In the genomic region with DNA sequence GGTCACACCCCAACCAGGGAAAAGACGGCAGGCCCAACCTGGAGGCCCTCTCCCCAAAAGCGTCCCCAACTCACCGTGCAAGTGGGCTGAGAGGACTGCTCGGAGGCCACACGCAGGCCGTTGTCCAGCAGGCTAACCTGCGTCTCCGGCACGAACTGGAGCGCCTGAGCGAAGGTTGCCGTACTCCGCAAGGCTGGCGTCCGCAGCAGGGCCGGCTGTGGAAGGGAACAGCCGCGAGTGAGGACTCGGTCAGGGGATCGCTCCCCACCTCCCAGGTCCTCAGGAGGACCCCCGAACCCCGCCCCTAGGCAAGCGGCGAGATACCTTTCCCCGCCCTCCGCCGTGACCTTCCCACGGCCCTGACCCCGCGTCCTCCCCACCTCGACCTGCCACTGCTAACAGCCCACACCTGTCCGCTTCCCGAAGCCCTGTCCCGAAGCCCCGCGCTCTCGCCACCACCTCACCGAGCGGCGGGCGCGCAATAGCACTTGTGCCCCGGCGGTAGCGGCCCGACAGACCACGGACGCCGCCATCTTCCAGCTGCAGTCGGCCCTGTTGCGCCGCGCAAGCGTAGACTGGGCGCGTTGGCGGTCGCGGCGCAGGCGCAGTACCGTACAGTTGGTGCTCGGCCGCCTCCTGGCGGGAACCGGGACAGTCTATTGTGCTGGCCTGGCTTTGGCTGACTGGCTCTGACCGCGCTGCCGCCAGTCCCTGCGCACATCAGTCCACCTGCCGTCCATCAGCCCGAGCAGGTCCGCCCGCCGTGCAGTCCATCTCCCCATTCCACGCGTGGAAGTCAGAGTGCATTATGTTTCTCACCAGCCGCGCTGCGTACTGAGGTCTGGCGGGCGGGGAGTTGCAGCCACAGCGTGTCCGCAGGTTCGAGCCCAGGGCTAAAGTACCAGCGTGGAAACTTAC, we compare ENCODE assay signal across 8 cellular contexts. TPM values are rescaled to one million over a fixed set of nuclear protein-coding genes. Genes with fewer than 3 reads are reported as not detected.
DNase-seq lines count a peak whose midpoint lies in the region; ATAC-seq, FAIRE-seq and TF ChIP-seq lines count a peak whose summit lies in the region.

Gene UQCRC1, minus strand, starts transcription at position 559 of the 918 bp plus-strand sequence. Its CDS starts 26 bp downstream, at position 533.

- peaks cover 6% of the 10 kb centered on the region for H3K4me1 ChIP-seq in smooth muscle cell (ENCODE audit: low read depth)

- peaks cover 18% of the 10 kb centered on the region for H4K20me1 ChIP-seq in smooth muscle cell (ENCODE audit: low read depth)

- H3K4me2 ChIP-seq in smooth muscle cell = peak within 1 kb of the TSS; percentile 89

- H3K79me2 ChIP-seq in smooth muscle cell (ENCODE audit: low read depth) = peaks cover 36% of the 10 kb centered on the region

- H2AFZ ChIP-seq in smooth muscle cell (ENCODE audit: low read depth) = peak within 1 kb of the TSS; percentile 96

- H3F3A ChIP-seq in smooth muscle cell (ENCODE audit: low read depth) = no peaks in the 10 kb centered on the region

- H3K27me3 ChIP-seq in bronchial epithelial cell (ENCODE audit: control insufficient read depth, insufficient read depth, low read length) (no peaks in the 10 kb centered on the region), smooth muscle cell (ENCODE audit: low read depth) (peaks cover 15% of the 10 kb centered on the region)

- no peak for FAIRE-seq in bronchial epithelial cell (lab: Jason Lieb, UNC)

- H3K4me3 ChIP-seq in WI38 (ENCODE audit: low read depth, low read length) = peak within 1 kb of the TSS; percentile 96
- H3K4me3 ChIP-seq in bronchial epithelial cell (ENCODE audit: low read depth, low read length) = peak within 1 kb of the TSS; percentile 99
- H3K4me3 ChIP-seq in smooth muscle cell = peak within 1 kb of the TSS; percentile 97

- TF ChIP-seq CTCF in WI38 (IDR thresholded peaks at IDR 0.05; ENCODE audit: low read depth, low read length) (peak; percentile 63), bronchial epithelial cell (IDR thresholded peaks at IDR 0.05; ENCODE audit: insufficient read depth, low read length, severe bottlenecking) (peak; percentile 85), smooth muscle cell (IDR thresholded peaks at IDR 0.05; ENCODE audit: borderline replicate concordance, insufficient read depth, poor library complexity, severe bottlenecking) (peak; percentile 50)

- 1% methylated on average over 79 of the region's 86 CpGs for WGBS in smooth muscle cell (ENCODE audit: low lambda C conversion rate)

- DNase-seq in AG08395 (ENCODE audit: low spot score) (peak; percentile 99), NCI-H2227 (lab: John Stamatoyannopoulos, UW; ENCODE audit: unreplicated experiment) (peak; percentile 93), bronchial epithelial cell (ENCODE audit: low read depth) (peak; percentile 84), iPS-NIHi11 (ENCODE audit: low spot score) (peak; percentile 97), smooth muscle cell (lab: John Stamatoyannopoulos, UW; ENCODE audit: unreplicated experiment) (peak; percentile 78)

- peak within 1 kb of the TSS; percentile 91 for H3K9ac ChIP-seq in smooth muscle cell (ENCODE audit: low read depth)

- no peaks in the 10 kb centered on the region for H3K9me3 ChIP-seq in smooth muscle cell (replicated peaks; ENCODE audit: low read depth)

- peaks cover 18% of the 10 kb centered on the region for H3K36me3 ChIP-seq in bronchial epithelial cell (ENCODE audit: control insufficient read depth, insufficient read depth, low read length)
- peaks cover 7% of the 10 kb centered on the region for H3K36me3 ChIP-seq in smooth muscle cell (ENCODE audit: low read depth)

- peak; percentile 78 for ATAC-seq in GM18870 (IDR thresholded peaks at IDR 0.05; ENCODE audit: unreplicated experiment)
- peak; percentile 97 for ATAC-seq in HG03135 (IDR thresholded peaks at IDR 0.05; ENCODE audit: unreplicated experiment)

- H3K27ac ChIP-seq in smooth muscle cell (ENCODE audit: low read depth) = no peak within 1 kb of the TSS

RNA-seq across cellular contexts. Expression of gene UQCRC1, which starts in this region (rescaled TPM):
- total RNA-seq in bronchial epithelial cell = 473 and 946 TPM in 2 replicates
- 206 and 250 TPM in 2 replicates for total RNA-seq in smooth muscle cell
- 425 and 428 TPM in 2 replicates for polyA plus RNA-seq in smooth muscle cell
